28 cellular contexts compared by ENCODE assay signal in genomic region chr16:28118636-28119035, GRCh38. TPM values are rescaled to one million over a fixed set of nuclear protein-coding genes. Genes with fewer than 3 reads are reported as not detected.
DNase-seq lines count a peak whose midpoint lies in the region; ATAC-seq, FAIRE-seq and TF ChIP-seq lines count a peak whose summit lies in the region.
"Had no signal": no experiment of that assay in that cellular context is flagged by ENCODE, and none has a peak within 500 bp of the region (broad histone marks: within the 10 kb centered on the region; RNA-seq: fewer than 3 reads in every experiment).

No MANE protein-coding gene starts in this region.

- no peak overlapping the region for H3K4me2 ChIP-seq in A549

- CTCF ChIA-PET in A549 (lab: Yijun Ruan, JAX) = no interaction called here
- CTCF ChIA-PET in activated CD8-positive, alpha-beta T cell treated with anti-CD3 and anti-CD28 coated beads for 36 hours (lab: Charles Lee) = interaction anchor here (0.7 kb wide), 1 partner anchor 85 kb away, joined by 3 read pairs; no protein-coding TSS in a partner anchor

- peak overlapping the region; percentile 41 for H3K27ac Mint-ChIP-seq in activated T-cell treated with anti-CD3 and anti-CD28 coated beads, Interleukin-2, amount 50 U/mL, for 24 hours
- H3K27ac Mint-ChIP-seq in activated CD8-positive, alpha-beta T cell treated with anti-CD3 and anti-CD28 coated beads for 36 hours = peak overlapping the region; percentile 68
- H3K27ac Mint-ChIP-seq: H9 had no signal

- no peaks in the 10 kb centered on the region for H3K9me3 ChIP-seq in A549
- H3K9me3 ChIP-seq: BE2C had no signal

- POLR2A ChIA-PET in A549 (lab: Yijun Ruan, JAX) = interaction anchor here (0.7 kb wide), 1 partner anchor 21 kb away, joined by 3 read pairs; no protein-coding TSS in a partner anchor
- POLR2A ChIA-PET in activated CD8-positive, alpha-beta T cell treated with anti-CD3 and anti-CD28 coated beads for 36 hours (lab: Charles Lee) = interaction anchor here (0.9 kb wide), 1 partner anchor 265 kb away, joined by 3 read pairs; no protein-coding TSS in a partner anchor

- no peak for FAIRE-seq in A549 (lab: Jason Lieb, UNC)
- FAIRE-seq: D721Med, RCC 7860 had no signal

- 47% methylated on average over 2 of the region's 2 CpGs for WGBS in A549 (ENCODE audit: missing lambda C conversion rate)

- in situ Hi-C loops in GM13977 (cut with MboI; ENCODE audit: low pct_unique_long_range_greater_than_20kb, low sequenced_read_pairs, unreplicated experiment) = no loop called here

- H3K4me1 Mint-ChIP-seq in activated T-cell treated with anti-CD3 and anti-CD28 coated beads, Interleukin-2, amount 50 U/mL, for 24 hours (ENCODE audit: low read depth) = peaks cover 1% of the 10 kb centered on the region
- peaks cover 7% of the 10 kb centered on the region for H3K4me1 Mint-ChIP-seq in activated CD8-positive, alpha-beta T cell treated with anti-CD3 and anti-CD28 coated beads for 36 hours (ENCODE audit: low read depth)
- H3K4me1 Mint-ChIP-seq: CD14-positive monocyte, H9 had no signal

- intact Hi-C loops in activated CD8-positive, alpha-beta T cell treated with anti-CD3 and anti-CD28 coated beads for 36 hours (cut with micrococcal nuclease) = no loop called here

- H3K27ac ChIP-seq in A549 = no peak overlapping the region
- H3K27ac ChIP-seq: 22Rv1, GM23248, SK-N-MC had no signal

- TF ChIP-seq CTCF in A549 (IDR thresholded peaks at IDR 0.05) (no peak), GM13977 (IDR thresholded peaks at IDR 0.05; ENCODE audit: extremely low read depth, insufficient read depth, missing control alignments) (no peak)
- no peak for TF ChIP-seq CTCF in activated CD8-positive, alpha-beta T cell treated with anti-CD3 and anti-CD28 coated beads for 36 hours (IDR thresholded peaks at IDR 0.05)

- H3K36me3 Mint-ChIP-seq in activated T-cell treated with anti-CD3 and anti-CD28 coated beads, Interleukin-2, amount 50 U/mL, for 24 hours (ENCODE audit: low read depth) = peaks cover 96% of the 10 kb centered on the region
- H3K36me3 Mint-ChIP-seq in activated CD8-positive, alpha-beta T cell treated with anti-CD3 and anti-CD28 coated beads for 36 hours (ENCODE audit: low read depth) = peaks cover 67% of the 10 kb centered on the region

- TF ChIP-seq POLR2A in A549 (IDR thresholded peaks at IDR 0.05; ENCODE audit: low read length) = no peak

- H3K27me3 Mint-ChIP-seq in activated T-cell treated with anti-CD3 and anti-CD28 coated beads, Interleukin-2, amount 50 U/mL, for 24 hours = no peaks in the 10 kb centered on the region
- H3K27me3 Mint-ChIP-seq in activated CD8-positive, alpha-beta T cell treated with anti-CD3 and anti-CD28 coated beads for 36 hours = no peaks in the 10 kb centered on the region

- ATAC-seq in A549 (no peak), esophagus mucosa (peak; percentile 33), GM19328 (IDR thresholded peaks at IDR 0.05; ENCODE audit: unreplicated experiment) (no peak)
- no peak for ATAC-seq in activated CD8-positive, alpha-beta T cell treated with anti-CD3 and anti-CD28 coated beads for 36 hours

- no peaks in the 10 kb centered on the region for H3K9me3 Mint-ChIP-seq in activated T-cell treated with anti-CD3 and anti-CD28 coated beads, Interleukin-2, amount 50 U/mL, for 24 hours
- no peaks in the 10 kb centered on the region for H3K9me3 Mint-ChIP-seq in activated CD8-positive, alpha-beta T cell treated with anti-CD3 and anti-CD28 coated beads for 36 hours
- H3K9me3 Mint-ChIP-seq: CD14-positive monocyte, H9 had no signal

- TF ChIP-seq EP300 in A549 (IDR thresholded peaks at IDR 0.05) = no peak

- no peak overlapping the region for H3K4me3 ChIP-seq in A549
- H3K4me3 ChIP-seq: GM23248, SK-N-MC had no signal

- H3K4me1 ChIP-seq in A549 = no peaks in the 10 kb centered on the region
- H3K4me1 ChIP-seq: BE2C had no signal

- no peak overlapping the region for H3K4me3 Mint-ChIP-seq in activated T-cell treated with anti-CD3 and anti-CD28 coated beads, Interleukin-2, amount 50 U/mL, for 24 hours
- H3K4me3 Mint-ChIP-seq in activated CD8-positive, alpha-beta T cell treated with anti-CD3 and anti-CD28 coated beads for 36 hours = no peak overlapping the region
- H3K4me3 Mint-ChIP-seq: CD14-positive monocyte, H9 had no signal

- no peak for DNase-seq in activated T-cell treated with anti-CD3 and anti-CD28 coated beads, Interleukin-2, amount 50 U/mL, for 24 hours
- DNase-seq in activated T-cell treated with anti-CD3 and anti-CD28 coated beads for 4 hours = no peak
- DNase-seq in A549 (ENCODE audit: low read depth in 1 of 2, low spot score in 1 of 2) = no peak
- DNase-seq in activated CD8-positive, alpha-beta T cell treated with anti-CD3 and anti-CD28 coated beads for 36 hours = no peak
- DNase-seq in NCI-H774 (lab: John Stamatoyannopoulos, UW) = no peak
- DNase-seq in GM13977 (ENCODE audit: low spot score) = no peak
- DNase-seq: ACHN, BE2C, GM23248, H9, KG1, NCI-H1105, NCI-H1436 treated with DMSO at 0.1 percent for 48 hours, NCI-H187 treated with DMSO at 0.1 percent for 48 hours, NCI-H2107, NCI-H524, NCI-H748 treated with DMSO at 0.1 percent for 48 hours, SIG-M5 had no signal

- TF ChIP-seq RAD21 in A549 (conservative IDR thresholded peaks at IDR 0.05 in 1 of 2, IDR thresholded peaks at IDR 0.05 in 1 of 2) = no peak

TF ChIP-seq in A549, 52 proteins besides CTCF, POLR2A, EP300 and RAD21:
- TF ChIP-seq HOXB5 (CRISPR knock-in tag; IDR thresholded peaks at IDR 0.05) (no peak), MAX (IDR thresholded peaks at IDR 0.05) (no peak), MAFK (IDR thresholded peaks at IDR 0.05; ENCODE audit: partially characterized antibody) (peak; percentile 80)
TF ChIP-seq in A549: peak in this region for 1.

RNA-seq across cellular contexts. Expression of gene GSG1L, which starts 55.1 kb away (rescaled TPM):
- polyA plus RNA-seq in A549 (2011; rRNA removed) (not detected in 2 replicates), A549 (2017; fragmentation: RNase III; extraction: RNeasy Plus Mini Kit Qiagen cat#74134 plus additional on column Dnase treatment) (not detected in 3 replicates)
- not detected in 2 replicates for polyA plus RNA-seq in A549 (2012; cell fraction: cytosol; rRNA removed)
- not detected in 2 replicates for polyA plus RNA-seq in A549 (2012; cell fraction: nucleus; rRNA removed)
- not detected in 2 replicates for polyA minus RNA-seq in A549 (2011; rRNA and poly(A)+ RNA removed)
- not detected for total RNA-seq in activated CD8-positive, alpha-beta T cell treated with anti-CD3 and anti-CD28 coated beads for 36 hours
- total RNA-seq in esophagus mucosa = not detected
- total RNA-seq: Daoy, G401, GM23248, HT-29 had no signal
- polyA plus RNA-seq: CD14-positive monocyte, GM23248 had no signal
